5 cellular contexts compared by ENCODE assay signal in the genomic region with DNA sequence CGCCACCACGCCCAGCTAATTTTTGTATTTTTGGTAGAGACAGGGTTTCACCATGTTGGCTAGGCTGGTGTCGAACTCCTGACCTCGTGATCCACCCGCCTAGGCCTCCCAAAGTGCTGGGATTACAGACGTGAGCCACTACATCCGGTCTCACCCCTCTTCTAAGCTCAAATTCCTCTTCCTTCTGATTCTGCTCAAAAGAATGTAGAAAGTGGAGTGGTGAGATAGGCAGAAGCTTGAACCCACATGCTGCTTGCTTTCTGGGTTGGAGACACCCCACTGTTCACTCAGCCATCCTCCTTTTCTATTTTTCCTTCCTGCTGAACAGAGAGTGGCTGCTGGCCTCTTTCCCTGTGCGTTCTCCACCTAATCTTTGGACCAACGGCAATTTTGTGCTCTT. TPM values are rescaled to one million over a fixed set of nuclear protein-coding genes. Genes with fewer than 3 reads are reported as not detected.
"Had no signal": no experiment of that assay in that cellular context is flagged by ENCODE, and none has a peak within 500 bp of the region (broad histone marks: within the 10 kb centered on the region; RNA-seq: fewer than 3 reads in every experiment).

No MANE protein-coding gene starts in this region.

RNA-seq across cellular contexts. Expression of a gene that starts 49.9 kb away (rescaled TPM):
- total RNA-seq: activated naive CD4-positive, alpha-beta T cell treated with anti-CD3 and anti-CD28 coated beads, Interleukin-2, amount 50 U/mL, for 72 hours; activated T-cell treated with anti-CD3 and anti-CD28 coated beads, Interleukin-2, amount 50 U/mL, for 4 hours; body of pancreas; Right ventricle myocardium inferior had no signal
- polyA plus RNA-seq: SK-N-SH had no signal
